ENCODE assay signal across 13 cellular contexts in the genomic region with DNA sequence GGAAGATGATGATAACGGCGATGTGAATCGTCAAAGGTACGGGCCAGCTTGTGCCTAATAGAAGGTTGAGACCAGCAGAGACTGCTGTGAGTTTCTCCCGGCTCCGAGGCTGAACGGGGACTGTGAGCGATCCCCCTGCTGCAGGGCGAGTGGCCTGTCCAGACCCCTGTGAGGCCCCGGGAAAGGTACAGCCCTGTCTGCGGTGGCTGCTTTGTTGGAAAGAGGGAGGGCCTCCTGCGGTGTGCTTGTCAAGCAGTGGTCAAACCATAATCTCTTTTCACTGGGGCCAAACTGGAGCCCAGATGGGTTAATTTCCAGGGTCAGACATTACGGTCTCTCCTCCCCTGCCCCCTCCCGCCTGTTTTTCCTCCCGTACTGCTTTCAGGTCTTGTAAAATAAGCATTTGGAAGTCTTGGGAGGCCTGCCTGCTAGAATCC. TPM values are rescaled to one million over a fixed set of nuclear protein-coding genes. Genes with fewer than 3 reads are reported as not detected.
DNase-seq lines count a peak whose midpoint lies in the region; ATAC-seq, FAIRE-seq and TF ChIP-seq lines count a peak whose summit lies in the region.
"Had no signal": no experiment of that assay in that cellular context is flagged by ENCODE, and none has a peak within 500 bp of the region (broad histone marks: within the 10 kb centered on the region; RNA-seq: fewer than 3 reads in every experiment).

No MANE protein-coding gene starts in this region.

- no peaks in the 10 kb centered on the region for H3K27me3 ChIP-seq in Loucy (ENCODE audit: insufficient read depth, low read length, poor library complexity, severe bottlenecking)
- H3K27me3 ChIP-seq in H1 (replicated peaks in 1 of 4; ENCODE audit: control insufficient read depth in 3 of 4, extremely low read depth in 1 of 4, insufficient read depth in 3 of 4, low read length in 3 of 4) = no peaks in the 10 kb centered on the region
- no peaks in the 10 kb centered on the region for H3K27me3 ChIP-seq in muscle layer of duodenum (ENCODE audit: low read depth, low read length)

- TF ChIP-seq RAD21 in A549 (conservative IDR thresholded peaks at IDR 0.05 in 1 of 2, IDR thresholded peaks at IDR 0.05 in 1 of 2) (no peak), H1 (IDR thresholded peaks at IDR 0.05 in 1 of 2, conservative IDR thresholded peaks at IDR 0.05 in 1 of 2; ENCODE audit: low read depth in 2 of 2, low read length in 2 of 2) (no peak)

- H3K9me3 Mint-ChIP-seq in activated naive CD4-positive, alpha-beta T cell treated with anti-CD3 and anti-CD28 coated beads, Interleukin-2, amount 50 U/mL, for 72 hours = no peaks in the 10 kb centered on the region
- H3K9me3 Mint-ChIP-seq: activated T-helper 17 cell treated with anti-CD3 and anti-CD28 coated beads, Interleukin-2, amount 50 U/mL, for 72 hours; natural killer cell treated with Interleukin-12 subunit alpha and Interleukin-12 subunit beta and Interleukin-15 and Interleukin-18, amount 100 ng/mL, for 72 hours had no signal

- CTCF ChIA-PET in A549 (lab: Yijun Ruan, JAX) = no interaction called here
- CTCF ChIA-PET in H1 (lab: Charles Lee; ENCODE audit: partially characterized antibody) = interaction anchor here (1.5 to 2.1 kb wide), 4 partner anchors 12 to 258 kb away, joined by 3 to 6 read pairs (median 6); no protein-coding TSS in a partner anchor

- no peak overlapping the region for H2AFZ ChIP-seq in Loucy (ENCODE audit: low read length)
- no peak overlapping the region for H2AFZ ChIP-seq in H1 (ENCODE audit: low read length)

- H3K27ac ChIP-seq in A549 (no peak overlapping the region), H1 (ENCODE audit: low read depth, low read length) (no peak overlapping the region), muscle layer of duodenum (ENCODE audit: low read length) (peak overlapping the region; percentile 82)

- no peak overlapping the region for H3K14ac ChIP-seq in H1 (ENCODE audit: insufficient read length)

- H4K5ac ChIP-seq in H1 (ENCODE audit: insufficient read length, low read depth, low read length) = no peak overlapping the region

- no peak for TF ChIP-seq POLR2A in A549 (IDR thresholded peaks at IDR 0.05; ENCODE audit: low read length)
- TF ChIP-seq POLR2A in H1 (IDR thresholded peaks at IDR 0.05; ENCODE audit: control extremely low read depth in 1 of 2, low read depth in 2 of 2, low read length in 2 of 2) = peak; percentile 42 to 43; a peak in 1 of 3 replicates

- H3K4me1 ChIP-seq in A549 (peaks cover 52% of the 10 kb centered on the region), Loucy (ENCODE audit: insufficient read depth, low read length, poor library complexity, severe bottlenecking) (peaks cover 30% of the 10 kb centered on the region), H1 (replicated peaks in 1 of 4; ENCODE audit: control insufficient read depth in 3 of 4, insufficient read depth in 4 of 4, low read length in 3 of 4) (peaks cover 0 to 10% (median 7%) of the 10 kb centered on the region in 4 experiments; a peak in 6 of 7 replicates), muscle layer of duodenum (ENCODE audit: control insufficient read depth in 1 of 2, insufficient read depth in 2 of 2, low read length in 2 of 2) (peaks cover 0 to 10% of the 10 kb centered on the region in 2 donors)

- peaks cover 9% of the 10 kb centered on the region; the same call in 1 of the 2 replicates for H3K23me2 ChIP-seq in H1 (ENCODE audit: low read depth, low read length)

- peak overlapping the region; percentile 10; the same call in 1 of the 2 replicates for H3K18ac ChIP-seq in H1 (ENCODE audit: extremely low read depth, low read length)

- no peak overlapping the region for H2BK20ac ChIP-seq in H1 (ENCODE audit: low read length)

- H3F3A ChIP-seq in Loucy (ENCODE audit: low read depth) = 0 out of 2 replicates have a peak, but pooled peaks cover 4% of the 10 kb centered on the region

- POLR2A ChIA-PET in A549 (lab: Yijun Ruan, JAX) (no interaction called here), H1 (lab: Charles Lee; ENCODE audit: partially characterized antibody) (interaction anchor here (0.7 to 2.4 kb wide), 11 partner anchors 9 to 177 kb away, joined by 3 to 11 read pairs (median 4); no protein-coding TSS in a partner anchor)

- H3K27ac Mint-ChIP-seq in activated naive CD4-positive, alpha-beta T cell treated with anti-CD3 and anti-CD28 coated beads, Interleukin-2, amount 50 U/mL, for 72 hours = no peak overlapping the region
- H3K27ac Mint-ChIP-seq: activated T-helper 17 cell treated with anti-CD3 and anti-CD28 coated beads, Interleukin-2, amount 50 U/mL, for 72 hours; natural killer cell treated with Interleukin-12 subunit alpha and Interleukin-12 subunit beta and Interleukin-15 and Interleukin-18, amount 100 ng/mL, for 72 hours had no signal

- H2BK15ac ChIP-seq in H1 (ENCODE audit: low read length) = no peak overlapping the region

- H3K9ac ChIP-seq in Loucy (ENCODE audit: low read depth, low read length, poor library complexity, severe bottlenecking) = no peak overlapping the region
- peak overlapping the region; percentile 51 to 74 (median 56); a peak in 6 of 7 replicates for H3K9ac ChIP-seq in H1 (replicated peaks in 1 of 4; ENCODE audit: extremely low read depth in 1 of 4, low read depth in 3 of 4, low read length in 3 of 4)

- peak overlapping the region; percentile 29; the same call in 1 of the 2 replicates for H4K8ac ChIP-seq in H1 (ENCODE audit: extremely low read depth, insufficient read depth, low read length)

- peak overlapping the region; percentile 42 for H3K56ac ChIP-seq in H1 (replicated peaks; ENCODE audit: insufficient read length, low read depth, low read length)

- no peak overlapping the region for H2AK5ac ChIP-seq in H1 (ENCODE audit: low read depth, low read length)

- no peaks in the 10 kb centered on the region for H3K9me3 ChIP-seq in A549
- H3K9me3 ChIP-seq in Loucy (ENCODE audit: insufficient read depth, low read depth, low read length) = no peaks in the 10 kb centered on the region
- no peaks in the 10 kb centered on the region for H3K9me3 ChIP-seq in H1 (ENCODE audit: insufficient read depth in 2 of 2, low read depth in 1 of 2, low read length in 1 of 2)
- H3K9me3 ChIP-seq in muscle layer of duodenum (ENCODE audit: control insufficient read depth in 1 of 2, low read length in 2 of 2) = no peaks in the 10 kb centered on the region

- H3K9me2 ChIP-seq in Loucy (replicated peaks; ENCODE audit: low read depth, low read length) = no peaks in the 10 kb centered on the region

- H3K36me3 Mint-ChIP-seq in activated naive CD4-positive, alpha-beta T cell treated with anti-CD3 and anti-CD28 coated beads, Interleukin-2, amount 50 U/mL, for 72 hours = no peaks in the 10 kb centered on the region
- H3K36me3 Mint-ChIP-seq: natural killer cell treated with Interleukin-12 subunit alpha and Interleukin-12 subunit beta and Interleukin-15 and Interleukin-18, amount 100 ng/mL, for 72 hours had no signal

- TF ChIP-seq CTCF in A549 (IDR thresholded peaks at IDR 0.05) (no peak), Loucy (conservative IDR thresholded peaks at IDR 0.05; ENCODE audit: low read length) (no peak), H1 (IDR thresholded peaks at IDR 0.05; ENCODE audit: control extremely low read depth in 1 of 3, insufficient read depth in 1 of 3, low read depth in 1 of 3, low read length in 3 of 3) (no peak)

- DNase-seq in A549 (ENCODE audit: low read depth in 1 of 2, low spot score in 1 of 2) (no peak), H1 (ENCODE audit: low read depth in 1 of 2, low spot score in 2 of 2) (no peak), NCI-H1105 treated with DMSO at 0.1 percent for 48 hours (lab: John Stamatoyannopoulos, UW) (no peak), AG20443 (ENCODE audit: low spot score) (no peak)
- no peak for DNase-seq in activated naive CD4-positive, alpha-beta T cell treated with anti-CD3 and anti-CD28 coated beads, Interleukin-2, amount 50 U/mL, for 72 hours (ENCODE audit: low spot score in 2 of 2)
- DNase-seq: AML-193 had no signal

- H3K23ac ChIP-seq in H1 (ENCODE audit: insufficient read length) = no peak overlapping the region

- no peaks in the 10 kb centered on the region for H3K79me1 ChIP-seq in H1 (ENCODE audit: low read depth, low read length)

- no peaks in the 10 kb centered on the region for H3K36me3 ChIP-seq in Loucy (ENCODE audit: insufficient read depth, low read length)
- H3K36me3 ChIP-seq in H1 (ENCODE audit: control insufficient read depth in 2 of 4, insufficient read depth in 4 of 4, low read length in 3 of 4) = peaks cover 9 to 45% (median 18%) of the 10 kb centered on the region in 4 experiments
- H3K36me3 ChIP-seq in muscle layer of duodenum (ENCODE audit: control insufficient read depth in 1 of 2, insufficient read depth in 2 of 2, low read length in 2 of 2) = peaks cover 0 to 7% of the 10 kb centered on the region in 2 donors

- H2BK5ac ChIP-seq in H1 (ENCODE audit: low read depth, low read length) = 0 out of 2 replicates have a peak overlapping the region, but pooled peaks have one; percentile 96

- TF ChIP-seq EP300 in A549 (IDR thresholded peaks at IDR 0.05) = no peak
- TF ChIP-seq EP300 in H1 (IDR thresholded peaks at IDR 0.05; ENCODE audit: borderline replicate concordance in 1 of 2, low read depth in 2 of 2, low read length in 2 of 2) = no peak

- H3K79me2 ChIP-seq in Loucy (ENCODE audit: insufficient read depth, low read length) = no peaks in the 10 kb centered on the region
- H3K79me2 ChIP-seq in H1 (ENCODE audit: control insufficient read depth in 1 of 2, insufficient read depth in 2 of 2, low read length in 2 of 2) = peaks cover 30 to 64% of the 10 kb centered on the region in 2 experiments

- H3K4me3 ChIP-seq in A549 (no peak overlapping the region), Loucy (ENCODE audit: low read length, poor library complexity, severe bottlenecking) (no peak overlapping the region), H1 (ENCODE audit: extremely low read depth in 1 of 4, insufficient read depth in 2 of 4, low read depth in 3 of 4, low read length in 4 of 4) (peak overlapping the region; percentile 78 to 96 (median 93)), muscle layer of duodenum (ENCODE audit: low read depth in 1 of 2, low read length in 2 of 2) (peak overlapping the region; percentile 79 to 83)

- H3K4me2 ChIP-seq in A549 (peak overlapping the region; percentile 56; the same call in 1 of the 3 replicates), Loucy (ENCODE audit: low read depth, low read length, poor library complexity, severe bottlenecking) (peak overlapping the region; percentile 13), H1 (ENCODE audit: insufficient read depth in 1 of 2, low read depth in 2 of 2, low read length in 2 of 2) (peak overlapping the region; percentile 61 to 82)

- FAIRE-seq in A549 (lab: Jason Lieb, UNC) (no peak), H1 (lab: Jason Lieb, UNC) (peak; percentile 28)
- FAIRE-seq: endometrium had no signal

- no peaks in the 10 kb centered on the region for H4K20me1 ChIP-seq in Loucy (ENCODE audit: insufficient read depth, low read length, poor library complexity, severe bottlenecking)
- H4K20me1 ChIP-seq in H1 (replicated peaks in 1 of 2; ENCODE audit: control insufficient read depth in 1 of 2, insufficient read depth in 2 of 2, low read length in 2 of 2) = peaks cover 30 to 33% of the 10 kb centered on the region in 2 experiments

- WGBS in A549 (ENCODE audit: missing lambda C conversion rate) = 91% methylated on average over 14 of the region's 15 CpGs
- 4% methylated on average over 15 of the region's 15 CpGs; no CpG with 5 or more reads in 1 of the 2 experiments for WGBS in H1 (ENCODE audit: extremely low coverage in 1 of 2, insufficient coverage in 1 of 2, insufficient read length in 1 of 2, insufficient replicate concordance in 2 of 2, low coverage in 1 of 2, low lambda C conversion rate in 2 of 2, missing lambda C conversion rate in 1 of 2), 2 experiments

- no peak for ATAC-seq in A549
- no peak for ATAC-seq in activated naive CD4-positive, alpha-beta T cell treated with anti-CD3 and anti-CD28 coated beads, Interleukin-2, amount 50 U/mL, for 72 hours
- ATAC-seq in HG03565 (IDR thresholded peaks at IDR 0.05; ENCODE audit: unreplicated experiment) = no peak
- ATAC-seq: activated T-helper 17 cell treated with anti-CD3 and anti-CD28 coated beads, Interleukin-2, amount 50 U/mL, for 72 hours; natural killer cell treated with Interleukin-12 subunit alpha and Interleukin-12 subunit beta and Interleukin-15 and Interleukin-18, amount 100 ng/mL, for 72 hours had no signal

- H3K4ac ChIP-seq in H1 (replicated peaks; ENCODE audit: insufficient read length, low read depth, low read length) = peak overlapping the region; percentile 5

- H4K91ac ChIP-seq in H1 (replicated peaks; ENCODE audit: insufficient read length, low read length) = peak overlapping the region; percentile 72

- H2BK12ac ChIP-seq in H1 (ENCODE audit: low read depth, low read length) = no peak overlapping the region

- H2BK120ac ChIP-seq in H1 (replicated peaks; ENCODE audit: low read depth, low read length) = no peak overlapping the region

RNA-seq across cellular contexts. Expression of gene FZD7, which starts 3.0 kb away (rescaled TPM):
- 5.3 and 5.5 TPM in 2 replicates for polyA plus RNA-seq in A549 (2011; rRNA removed)
- polyA plus RNA-seq in A549 (2012; cell fraction: cytosol; rRNA removed) = 3.4 and 5.3 TPM in 2 replicates
- 6.6 and 8.9 TPM in 2 replicates for polyA plus RNA-seq in A549 (2012; cell fraction: nucleus; rRNA removed)
- polyA plus RNA-seq in A549 (2017; fragmentation: RNase III; extraction: RNeasy Plus Mini Kit Qiagen cat#74134 plus additional on column Dnase treatment) = 4.9 to 7.1 TPM (median 6.7 TPM) in 3 replicates
- polyA minus RNA-seq in A549 (2011; rRNA and poly(A)+ RNA removed) = 5.6 and 6.8 TPM in 2 replicates
- 246 TPM in 2 replicates for total RNA-seq in H1 (2021; fragmentation: NEBNext Ultra II Directional; extraction: Animal tissue kit (Norgen Biotek cat#: 25700))
- polyA plus RNA-seq in H1 (2011; rRNA removed) = 176 and 280 TPM in 2 replicates
- 156 TPM for polyA plus RNA-seq in H1 (2011; cell fraction: cytosol; rRNA removed)
- 238 TPM for polyA plus RNA-seq in H1 (2011; cell fraction: nucleus; rRNA removed)
- 145 to 162 TPM (median 157 TPM) in 4 replicates for polyA plus RNA-seq in H1 (2012, experiment 1 of 2)
- 136 TPM for polyA plus RNA-seq in H1 (2012, experiment 2 of 2)
- 295 TPM for polyA plus RNA-seq in H1 (2013, experiment 1 of 2)
- 302 TPM for polyA plus RNA-seq in H1 (2013, experiment 2 of 2)
- 158 and 159 TPM in 2 replicates for polyA minus RNA-seq in H1 (2011; rRNA and poly(A)+ RNA removed)
- 315 TPM for polyA minus RNA-seq in H1 (2011; cell fraction: cytosol; rRNA and poly(A)+ RNA removed)
- polyA minus RNA-seq in H1 (2011; cell fraction: nucleus; rRNA and poly(A)+ RNA removed) = 207 TPM
- total RNA-seq in activated naive CD4-positive, alpha-beta T cell treated with anti-CD3 and anti-CD28 coated beads, Interleukin-2, amount 50 U/mL, for 72 hours = 1 to 10 TPM in 1 of 2 donors, under 1 TPM in 1; 0.30 to 1.0 TPM

RNA-seq across cellular contexts. Expression of gene KIAA2012, which starts 36.4 kb away (rescaled TPM):
- polyA plus RNA-seq in A549 (2011; rRNA removed) (0.01 and 0.03 TPM in 2 replicates), A549 (2017; fragmentation: RNase III; extraction: RNeasy Plus Mini Kit Qiagen cat#74134 plus additional on column Dnase treatment) (0.03 to 0.05 TPM (median 0.04 TPM) in 3 replicates), H1 (2011; rRNA removed) (0.02 TPM in 1 of 2 replicates, not detected in the other)
- 0.01 TPM in 1 of 2 replicates, not detected in the other for polyA plus RNA-seq in A549 (2012; cell fraction: cytosol; rRNA removed)
- 0.01 TPM in 1 of 2 replicates, not detected in the other for polyA plus RNA-seq in A549 (2012; cell fraction: nucleus; rRNA removed)
- not detected in 2 replicates for polyA minus RNA-seq in A549 (2011; rRNA and poly(A)+ RNA removed)
- not detected in 2 replicates for total RNA-seq in H1 (2021; fragmentation: NEBNext Ultra II Directional; extraction: Animal tissue kit (Norgen Biotek cat#: 25700))
- polyA plus RNA-seq in H1 (2011; cell fraction: cytosol; rRNA removed) = not detected
- polyA plus RNA-seq in H1 (2011; cell fraction: nucleus; rRNA removed) = not detected
- not detected in 4 replicates for polyA plus RNA-seq in H1 (2012, experiment 1 of 2)
- polyA plus RNA-seq in H1 (2012, experiment 2 of 2) = not detected
- not detected for polyA plus RNA-seq in H1 (2013, experiment 1 of 2)
- not detected for polyA plus RNA-seq in H1 (2013, experiment 2 of 2)
- polyA minus RNA-seq in H1 (2011; rRNA and poly(A)+ RNA removed) = not detected in 2 replicates
- polyA minus RNA-seq in H1 (2011; cell fraction: cytosol; rRNA and poly(A)+ RNA removed) = not detected
- polyA minus RNA-seq in H1 (2011; cell fraction: nucleus; rRNA and poly(A)+ RNA removed) = not detected
- not detected for total RNA-seq in activated naive CD4-positive, alpha-beta T cell treated with anti-CD3 and anti-CD28 coated beads, Interleukin-2, amount 50 U/mL, for 72 hours
- total RNA-seq: activated T-helper 17 cell treated with anti-CD3 and anti-CD28 coated beads, Interleukin-2, amount 50 U/mL, for 72 hours; natural killer cell treated with Interleukin-12 subunit alpha and Interleukin-12 subunit beta and Interleukin-15 and Interleukin-18, amount 100 ng/mL, for 72 hours; NCI-H460 had no signal

Comparison
In these comparisons a context has a peak if more than half of its experiments do, and no peak if none do; other contexts are left out.
1. H3K4me2 ChIP-seq: peak in every context shown above with its lines; median percentile 72 in H1; 56 in A549; 13 in Loucy.
2. H3K4me3 ChIP-seq: peak in H1 (4 of 4) and muscle layer of duodenum (2 of 2); none in A549 (single experiment) and Loucy (single experiment).
3. RNA of gene FZD7, which starts 3.0 kb away (total RNA-seq): 246 TPM in H1; 0.30 to 1.0 TPM in activated naive CD4-positive, alpha-beta T cell treated with anti-CD3 and anti-CD28 coated beads, Interleukin-2, amount 50 U/mL, for 72 hours; every median in the first group is over 100 times any median in the second.
4. Of the 18 proteins assayed by ChIP-seq in both H1 and A549: peak only in H1: POLR2A; only in A549: none; in both: none; in neither: 16; mixed calls (peak in some experiments, not most) for 1.